In the genomic region with DNA sequence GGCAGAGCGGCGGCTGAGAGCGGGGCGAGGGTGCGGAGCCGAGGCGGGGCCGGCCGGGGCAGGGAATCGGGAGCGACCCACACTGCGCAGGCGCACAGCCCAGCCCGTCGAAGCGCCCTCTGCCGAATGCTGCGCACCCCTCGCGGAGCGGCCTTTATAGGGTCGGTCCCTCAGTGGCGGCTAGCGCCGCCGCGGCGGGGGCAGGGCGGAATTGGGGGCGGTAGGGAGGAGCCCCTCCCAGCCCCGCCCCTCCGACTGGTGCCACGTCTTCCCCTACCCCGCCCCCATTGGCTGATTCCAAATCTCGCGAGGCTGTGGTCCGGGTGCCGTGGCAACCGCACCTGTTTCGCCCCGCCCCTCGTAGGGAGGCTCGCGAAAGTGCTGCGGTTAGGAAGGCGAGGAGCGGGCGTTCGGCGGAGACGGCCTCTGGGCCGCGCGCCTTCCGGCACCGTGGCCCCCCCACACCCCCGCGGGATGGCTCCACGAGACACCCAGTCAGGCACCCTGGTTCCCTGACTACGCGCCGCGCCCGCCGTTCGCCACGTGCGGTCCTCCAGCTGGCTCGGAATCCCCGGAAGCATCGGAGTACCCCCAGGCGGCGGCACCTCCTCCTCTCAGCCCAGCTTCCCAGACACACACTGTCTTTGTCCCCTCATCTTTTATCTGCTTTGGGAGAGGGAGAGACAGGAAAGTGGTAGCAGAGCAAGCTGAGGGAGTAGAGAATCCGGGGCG, we compare ENCODE assay signal across 8 cellular contexts. TPM values are rescaled to one million over a fixed set of nuclear protein-coding genes. Genes with fewer than 3 reads are reported as not detected.
DNase-seq lines count a peak whose midpoint lies in the region; ATAC-seq and TF ChIP-seq lines count a peak whose summit lies in the region.

EHD1 (minus strand) TSS at position 128 of the 732 bp plus-strand sequence. CDS start 157 bp downstream, outside the sequence.

- H3K27ac Mint-ChIP-seq in type B pancreatic cell = peak within 1 kb of the TSS; percentile 99

- no peaks in the 10 kb centered on the region for H3K9me3 ChIP-seq in adipocyte (ENCODE audit: control insufficient read depth, low read length)

- H3K9ac ChIP-seq in adipocyte (ENCODE audit: low read length) = peak within 1 kb of the TSS; percentile 88

- H3K27me3 Mint-ChIP-seq in type B pancreatic cell = no peaks in the 10 kb centered on the region

- peaks cover 5% of the 10 kb centered on the region for H3K36me3 ChIP-seq in adipocyte (ENCODE audit: control insufficient read depth, insufficient read depth, low read length, severe bottlenecking)

- H3K27me3 ChIP-seq in adipocyte (replicated peaks; ENCODE audit: control insufficient read depth, insufficient read depth, low read length) = no peaks in the 10 kb centered on the region

- peak; percentile 94 for DNase-seq in NCI-H1417 treated with DMSO at 0.1 percent for 48 hours (lab: John Stamatoyannopoulos, UW)
- DNase-seq in SW480 (ENCODE audit: low spot score) = peak; percentile 96
- DNase-seq in adipocyte (ENCODE audit: low read depth) = peak; percentile 100
- DNase-seq in cardiac septum (ENCODE audit: low spot score) = peak; percentile 99
- peak; percentile 97 for DNase-seq in pons (ENCODE audit: low spot score)
- DNase-seq in type B pancreatic cell (ENCODE audit: extremely low spot score, unreplicated experiment) = peak; percentile 99

- peak within 1 kb of the TSS; percentile 99 for H3K4me3 Mint-ChIP-seq in type B pancreatic cell

- TF ChIP-seq CTCF in GM12875 (IDR thresholded peaks at IDR 0.05; ENCODE audit: borderline replicate concordance, insufficient read depth, low read depth, low read length) (peak; percentile 66), type B pancreatic cell (conservative IDR thresholded peaks at IDR 0.05) (peak; percentile 51)

- peaks cover 35% of the 10 kb centered on the region for H3K4me1 Mint-ChIP-seq in type B pancreatic cell (ENCODE audit: unreplicated experiment)

- H3K4me1 ChIP-seq in adipocyte (ENCODE audit: control insufficient read depth, insufficient read depth, low read length) = peaks cover 50% of the 10 kb centered on the region

- H3K9me3 Mint-ChIP-seq in type B pancreatic cell = no peaks in the 10 kb centered on the region

- H3K4me3 ChIP-seq in GM12875 (ENCODE audit: low read depth, low read length) = peak within 1 kb of the TSS; percentile 90
- H3K4me3 ChIP-seq in adipocyte (ENCODE audit: low read length) = peak within 1 kb of the TSS; percentile 88

- intact Hi-C loops in cardiac septum (cut with DNase I) = no loop called here

- peak; percentile 85 for ATAC-seq in HG02798 (IDR thresholded peaks at IDR 0.05; ENCODE audit: poor library complexity, unreplicated experiment)

- H3K36me3 Mint-ChIP-seq in type B pancreatic cell = peaks cover 8% of the 10 kb centered on the region

RNA-seq across cellular contexts. Expression of gene EHD1, which starts in this region (rescaled TPM):
- total RNA-seq in cardiac septum = 50.9 TPM
- total RNA-seq in type B pancreatic cell (ENCODE audit: low replicate concordance) = 86.6 and 121 TPM in 2 replicates

Comparison
In these comparisons a context has a peak if more than half of its experiments do, and no peak if none do; other contexts are left out.
1. Peak in every context shown above with its lines: DNase-seq, ATAC-seq and H3K4me3 ChIP-seq.